ENCODE assay signal across 7 cellular contexts in genomic region chr14:69647642-69648041, GRCh38. TPM values are rescaled to one million over a fixed set of nuclear protein-coding genes. Genes with fewer than 3 reads are reported as not detected.
DNase-seq lines count a peak whose midpoint lies in the region; ATAC-seq, FAIRE-seq and TF ChIP-seq lines count a peak whose summit lies in the region.
"Not testable (repeated sequence)": the region's sequence is repeated elsewhere in the genome, so short reads cannot be mapped to it uniquely, and the experiment has no call there.

No MANE protein-coding gene starts in this region.

- H3K27ac Mint-ChIP-seq in Caco-2 (ENCODE audit: unreplicated experiment) (peak overlapping the region; percentile 34), astrocyte (ENCODE audit: unreplicated experiment) (peak overlapping the region; percentile 16), nephron (peak overlapping the region; percentile 44 to 82 (median 70))
- H3K27ac Mint-ChIP-seq in stimulated activated memory B cell treated with anti-CD40 and anti-IgM and Interleukin-4, amounts not matched to agents 10 μg/mL and 1 μg/mL and 100 μg/mL, for 72 hours = peak overlapping the region; percentile 85

- H2BK20ac ChIP-seq in H1 (ENCODE audit: low read length) = not testable (repeated sequence)

- not testable (repeated sequence) for TF ChIP-seq EP300 in H1 (IDR thresholded peaks at IDR 0.05; ENCODE audit: borderline replicate concordance in 1 of 2, low read depth in 2 of 2, low read length in 2 of 2)

- POLR2A ChIA-PET in Caco-2 (lab: Charles Lee) = not testable (repeated sequence)
- POLR2A ChIA-PET in H1 (lab: Charles Lee; ENCODE audit: partially characterized antibody) = interaction anchor here (2.1 kb wide), 1 partner anchor 8 kb away, joined by 5 read pairs; no protein-coding TSS in a partner anchor

- H3K4me2 ChIP-seq in astrocyte (ENCODE audit: low read length) = peak overlapping the region; percentile 23
- H3K4me2 ChIP-seq in H1 (ENCODE audit: insufficient read depth in 1 of 2, low read depth in 2 of 2, low read length in 2 of 2) = not testable (repeated sequence)

- not testable (repeated sequence) for FAIRE-seq in astrocyte (lab: Jason Lieb, UNC); H1 (lab: Jason Lieb, UNC)

- H4K20me1 ChIP-seq in astrocyte (ENCODE audit: insufficient read depth, low read length) = peaks cover 48% of the 10 kb centered on the region
- not testable (repeated sequence) for H4K20me1 ChIP-seq in H1 (replicated peaks in 1 of 2; ENCODE audit: control insufficient read depth in 1 of 2, insufficient read depth in 2 of 2, low read length in 2 of 2)

- not testable (repeated sequence) for H3K23me2 ChIP-seq in H1 (ENCODE audit: low read depth, low read length)

- H3K4me1 Mint-ChIP-seq in Caco-2 (ENCODE audit: low read depth, unreplicated experiment) (peaks cover 39% of the 10 kb centered on the region), astrocyte (ENCODE audit: low read depth, unreplicated experiment) (peaks cover 65% of the 10 kb centered on the region), nephron (peaks cover 73% of the 10 kb centered on the region)
- peaks cover 97% of the 10 kb centered on the region for H3K4me1 Mint-ChIP-seq in stimulated activated memory B cell treated with anti-CD40 and anti-IgM and Interleukin-4, amounts not matched to agents 10 μg/mL and 1 μg/mL and 100 μg/mL, for 72 hours

- not testable (repeated sequence) for H3K9ac ChIP-seq in astrocyte (ENCODE audit: low read length); H1 (replicated peaks in 1 of 4; ENCODE audit: extremely low read depth in 1 of 4, low read depth in 3 of 4, low read length in 3 of 4); liver (ENCODE audit: low read depth in 1 of 2, low read length in 2 of 2)

- not testable (repeated sequence) for H2BK12ac ChIP-seq in H1 (ENCODE audit: low read depth, low read length)

- not testable (repeated sequence) for H3K56ac ChIP-seq in H1 (replicated peaks; ENCODE audit: insufficient read length, low read depth, low read length)

- 90% methylated on average over 11 of the region's 11 CpGs; no CpG with 5 or more reads in 1 of the 2 experiments for WGBS in H1 (ENCODE audit: extremely low coverage in 1 of 2, insufficient coverage in 1 of 2, insufficient read length in 1 of 2, insufficient replicate concordance in 2 of 2, low coverage in 1 of 2, low lambda C conversion rate in 2 of 2, missing lambda C conversion rate in 1 of 2), 2 experiments
- WGBS in liver = 87% methylated on average over 11 of the region's 11 CpGs

- H3K23ac ChIP-seq in H1 (ENCODE audit: insufficient read length) = not testable (repeated sequence)

- TF ChIP-seq RAD21 in H1 (IDR thresholded peaks at IDR 0.05 in 1 of 2, conservative IDR thresholded peaks at IDR 0.05 in 1 of 2; ENCODE audit: low read depth in 2 of 2, low read length in 2 of 2); liver (IDR thresholded peaks at IDR 0.05): not testable (repeated sequence)

- H3K36me3 Mint-ChIP-seq in Caco-2 (ENCODE audit: insufficient read depth, unreplicated experiment) = not testable (repeated sequence)
- H3K36me3 Mint-ChIP-seq in astrocyte (ENCODE audit: low read depth, unreplicated experiment) (peaks cover 11% of the 10 kb centered on the region), nephron (ENCODE audit: low read depth) (peaks cover 25% of the 10 kb centered on the region)
- H3K36me3 Mint-ChIP-seq in stimulated activated memory B cell treated with anti-CD40 and anti-IgM and Interleukin-4, amounts not matched to agents 10 μg/mL and 1 μg/mL and 100 μg/mL, for 72 hours = peaks cover 44% of the 10 kb centered on the region

- not testable (repeated sequence) for H4K8ac ChIP-seq in H1 (ENCODE audit: extremely low read depth, insufficient read depth, low read length)

- peaks cover 60% of the 10 kb centered on the region for H3K4me1 ChIP-seq in Caco-2
- H3K4me1 ChIP-seq in Peyer's patch = peaks cover 14 to 81% (median 49%) of the 10 kb centered on the region in 4 donors
- H3K4me1 ChIP-seq in astrocyte (ENCODE audit: insufficient read depth, low read length) = peaks cover 46% of the 10 kb centered on the region
- H3K4me1 ChIP-seq in H1 (replicated peaks in 1 of 4; ENCODE audit: control insufficient read depth in 3 of 4, insufficient read depth in 4 of 4, low read length in 3 of 4) = peaks cover 0 to 15% (median 10%) of the 10 kb centered on the region in 4 experiments; a peak in 6 of 7 replicates
- peaks cover 24 to 70% (median 49%) of the 10 kb centered on the region in 4 donors for H3K4me1 ChIP-seq in liver (ENCODE audit: control insufficient read depth in 4 of 4, insufficient read depth in 4 of 4, low read length in 3 of 4)

- not testable (repeated sequence) for ATAC-seq in stimulated activated memory B cell treated with anti-CD40 and anti-IgM and Interleukin-4, amounts not matched to agents 10 μg/mL and 1 μg/mL and 100 μg/mL, for 72 hours

- not testable (repeated sequence) for H2BK5ac ChIP-seq in H1 (ENCODE audit: low read depth, low read length)

- not testable (repeated sequence) for TF ChIP-seq CTCF in Caco-2 (IDR thresholded peaks at IDR 0.05; ENCODE audit: insufficient read depth in 1 of 2, low read depth in 1 of 2, low read length in 1 of 2, severe bottlenecking in 1 of 2, unreplicated experiment in 1 of 2); Peyer's patch (IDR thresholded peaks at IDR 0.05); astrocyte (IDR thresholded peaks at IDR 0.05; ENCODE audit: insufficient read depth, low read depth, low read length); H1 (IDR thresholded peaks at IDR 0.05; ENCODE audit: control extremely low read depth in 1 of 3, insufficient read depth in 1 of 3, low read depth in 1 of 3, low read length in 3 of 3); liver (IDR thresholded peaks at IDR 0.05; ENCODE audit: low read depth, low read length, missing input control); nephron (IDR thresholded peaks at IDR 0.05; ENCODE audit: unreplicated experiment in 3 of 3)

- not testable (repeated sequence) for H3K18ac ChIP-seq in H1 (ENCODE audit: extremely low read depth, low read length)

- H2AK5ac ChIP-seq in H1 (ENCODE audit: low read depth, low read length) = not testable (repeated sequence)

- H2BK120ac ChIP-seq in H1 (replicated peaks; ENCODE audit: low read depth, low read length) = not testable (repeated sequence)

- H2BK15ac ChIP-seq in H1 (ENCODE audit: low read length) = not testable (repeated sequence)

- H3K4me3 Mint-ChIP-seq in Caco-2 (ENCODE audit: unreplicated experiment); astrocyte (ENCODE audit: unreplicated experiment); nephron; stimulated activated memory B cell treated with anti-CD40 and anti-IgM and Interleukin-4, amounts not matched to agents 10 μg/mL and 1 μg/mL and 100 μg/mL, for 72 hours: not testable (repeated sequence)

- not testable (repeated sequence) for H3K36me3 ChIP-seq in Caco-2 (ENCODE audit: control insufficient read depth, insufficient read depth, low read length); Peyer's patch; astrocyte (ENCODE audit: insufficient read depth, low read length); H1 (ENCODE audit: control insufficient read depth in 2 of 4, insufficient read depth in 4 of 4, low read length in 3 of 4); liver (ENCODE audit: control insufficient read depth in 4 of 4, insufficient read depth in 3 of 4, low read depth in 1 of 4, low read length in 3 of 4)

- H3K9me3 ChIP-seq in Caco-2; Peyer's patch; astrocyte (ENCODE audit: insufficient read depth, low read depth, low read length); H1 (ENCODE audit: insufficient read depth in 2 of 2, low read depth in 1 of 2, low read length in 1 of 2); liver (ENCODE audit: control insufficient read depth in 4 of 4, low read length in 3 of 4): not testable (repeated sequence)

- BruUV-seq in Caco-2 (replicated peaks; lab: Mats Ljungman, UMichigan) = not testable (repeated sequence)

- H3K27me3 ChIP-seq in Caco-2 (replicated peaks; ENCODE audit: control insufficient read depth, insufficient read depth, low read length); Peyer's patch; astrocyte (ENCODE audit: insufficient read depth, low read length); H1 (replicated peaks in 1 of 4; ENCODE audit: control insufficient read depth in 3 of 4, extremely low read depth in 1 of 4, insufficient read depth in 3 of 4, low read length in 3 of 4); liver (ENCODE audit: control insufficient read depth in 4 of 4, insufficient read depth in 4 of 4, low read length in 3 of 4): not testable (repeated sequence)

- not testable (repeated sequence) for H3K4ac ChIP-seq in H1 (replicated peaks; ENCODE audit: insufficient read length, low read depth, low read length)

- CTCF ChIA-PET in Caco-2 (lab: Charles Lee) = interaction anchor here (0.5 to 1.2 kb wide), 3 partner anchors 20 to 72 kb away, joined by 3 to 4 read pairs (median 4); no protein-coding TSS in a partner anchor
- CTCF ChIA-PET in H1 (lab: Charles Lee; ENCODE audit: partially characterized antibody) = interaction anchor here (0.6 to 2.4 kb wide), 6 partner anchors 9 to 80 kb away, joined by 3 to 12 read pairs (median 3); no protein-coding TSS in a partner anchor

- not testable (repeated sequence) for H3K79me1 ChIP-seq in H1 (ENCODE audit: low read depth, low read length)

- not testable (repeated sequence) for H3K9me3 Mint-ChIP-seq in Caco-2 (ENCODE audit: unreplicated experiment); astrocyte (ENCODE audit: unreplicated experiment); nephron; stimulated activated memory B cell treated with anti-CD40 and anti-IgM and Interleukin-4, amounts not matched to agents 10 μg/mL and 1 μg/mL and 100 μg/mL, for 72 hours

- H3K4me3 ChIP-seq in Caco-2 (ENCODE audit: low read depth, low read length); Peyer's patch; astrocyte (ENCODE audit: insufficient read depth, low read depth, low read length); H1 (ENCODE audit: extremely low read depth in 1 of 4, insufficient read depth in 2 of 4, low read depth in 3 of 4, low read length in 4 of 4); liver (ENCODE audit: low read depth in 1 of 3, low read length in 3 of 3): not testable (repeated sequence)

- peaks cover 74% of the 10 kb centered on the region for H3K79me2 ChIP-seq in astrocyte (ENCODE audit: insufficient read depth, low read length)
- H3K79me2 ChIP-seq in H1 (ENCODE audit: control insufficient read depth in 1 of 2, insufficient read depth in 2 of 2, low read length in 2 of 2) = not testable (repeated sequence)

- not testable (repeated sequence) for DNase-seq in Caco-2; Peyer's patch; astrocyte (ENCODE audit: low read depth); H1 (ENCODE audit: low read depth in 1 of 2, low spot score in 2 of 2)

- not testable (repeated sequence) for H4K5ac ChIP-seq in H1 (ENCODE audit: insufficient read length, low read depth, low read length)

- H3K14ac ChIP-seq in H1 (ENCODE audit: insufficient read length) = not testable (repeated sequence)

- H3K27me3 Mint-ChIP-seq in Caco-2 (ENCODE audit: insufficient read depth, unreplicated experiment); astrocyte (ENCODE audit: low read depth, unreplicated experiment); nephron (ENCODE audit: low read depth); stimulated activated memory B cell treated with anti-CD40 and anti-IgM and Interleukin-4, amounts not matched to agents 10 μg/mL and 1 μg/mL and 100 μg/mL, for 72 hours: not testable (repeated sequence)

- H2AFZ ChIP-seq in astrocyte (ENCODE audit: low read depth, low read length); H1 (ENCODE audit: low read length): not testable (repeated sequence)

- H3K27ac ChIP-seq in Peyer's patch = peak overlapping the region in 3 of 4 donors; percentile 82 to 94 (median 88)
- peak overlapping the region; percentile 67 for H3K27ac ChIP-seq in astrocyte (ENCODE audit: low read depth, low read length)
- not testable (repeated sequence) for H3K27ac ChIP-seq in H1 (ENCODE audit: low read depth, low read length)
- H3K27ac ChIP-seq in liver (ENCODE audit: low read depth in 1 of 2, low read length in 2 of 2) = peak overlapping the region; percentile 68 to 87

- not testable (repeated sequence) for TF ChIP-seq POLR2A in Peyer's patch (IDR thresholded peaks at IDR 0.05); H1 (IDR thresholded peaks at IDR 0.05; ENCODE audit: control extremely low read depth in 1 of 2, low read depth in 2 of 2, low read length in 2 of 2)

- intact Hi-C loops in Caco-2 (cut with micrococcal nuclease; ENCODE audit: unreplicated experiment) = loop anchor here (2.0 kb wide), 1 partner anchor 15 kb away; no protein-coding TSS in a partner anchor

- H4K91ac ChIP-seq in H1 (replicated peaks; ENCODE audit: insufficient read length, low read length) = not testable (repeated sequence)

RNA-seq across cellular contexts. Expression of gene SUSD6, which starts 36.2 kb away (rescaled TPM):
- 16.6 and 21.5 TPM in 2 replicates for total RNA-seq in Caco-2 (2022)
- total RNA-seq in Peyer's patch = 100 to 1,000 TPM in 3 of 4 donors, 10 to 100 TPM in 1; 33.8 to 125 (median 113) TPM
- total RNA-seq in astrocyte = 25.6 and 30.6 TPM in 2 replicates
- 3.8 and 5.1 TPM in 2 replicates for total RNA-seq in H1 (2021; fragmentation: NEBNext Ultra II Directional; extraction: Animal tissue kit (Norgen Biotek cat#: 25700))
- 2.9 and 3.0 TPM in 2 replicates for polyA plus RNA-seq in H1 (2011; rRNA removed)
- 2.6 TPM for polyA plus RNA-seq in H1 (2011; cell fraction: cytosol; rRNA removed)
- 6.3 TPM for polyA plus RNA-seq in H1 (2011; cell fraction: nucleus; rRNA removed)
- 3.2 to 5.3 TPM (median 4.4 TPM) in 4 replicates for polyA plus RNA-seq in H1 (2012, experiment 1 of 2)
- polyA plus RNA-seq in H1 (2012, experiment 2 of 2) = 3.6 TPM
- 2.8 TPM for polyA plus RNA-seq in H1 (2013, experiment 1 of 2)
- polyA plus RNA-seq in H1 (2013, experiment 2 of 2) = 3.2 TPM
- polyA minus RNA-seq in H1 (2011; rRNA and poly(A)+ RNA removed) = 4.4 and 5.8 TPM in 2 replicates
- polyA minus RNA-seq in H1 (2011; cell fraction: cytosol; rRNA and poly(A)+ RNA removed) = 4.8 TPM
- polyA minus RNA-seq in H1 (2011; cell fraction: nucleus; rRNA and poly(A)+ RNA removed) = 5.9 TPM
- 10 to 100 TPM in 1 of 2 donors, 1 to 10 TPM in 1; 7.9 to 10.8 TPM for total RNA-seq in liver
- polyA plus RNA-seq in liver = 1 to 10 TPM; 6.8 to 7.4 TPM

Comparison
In these comparisons a context has a peak if more than half of its experiments do, and no peak if none do; other contexts are left out.
1. H3K27ac Mint-ChIP-seq: peak in every context shown above with its lines; median percentile 85 in stimulated activated memory B cell treated with anti-CD40 and anti-IgM and Interleukin-4, amounts not matched to agents 10 μg/mL and 1 μg/mL and 100 μg/mL, for 72 hours; 70 in nephron; 34 in Caco-2; 16 in astrocyte.